Comparison of ENCODE assay signal across 12 cellular contexts in the genomic region with DNA sequence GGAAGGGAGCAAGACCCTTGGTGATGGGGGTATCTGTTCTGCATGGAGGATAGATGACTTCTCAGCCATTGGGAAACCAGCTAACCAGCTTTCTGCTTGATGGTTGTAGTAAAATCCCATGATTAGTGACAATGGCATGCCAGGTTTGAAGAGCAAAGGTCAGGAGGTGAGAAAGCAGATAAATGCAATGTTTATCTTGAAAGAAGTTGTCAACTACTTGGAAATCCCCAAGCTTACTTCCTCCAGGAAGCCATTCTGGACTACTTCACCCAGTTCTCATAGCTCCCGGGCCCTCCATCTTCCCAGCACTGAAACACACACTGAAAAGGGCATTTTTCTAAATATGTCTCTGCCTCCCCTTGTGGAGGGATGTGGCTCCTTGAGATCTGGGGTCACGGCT. TPM values are rescaled to one million over a fixed set of nuclear protein-coding genes. Genes with fewer than 3 reads are reported as not detected.
DNase-seq lines count a peak whose midpoint lies in the region; ATAC-seq and TF ChIP-seq lines count a peak whose summit lies in the region.
"Had no signal": no experiment of that assay in that cellular context is flagged by ENCODE, and none has a peak within 500 bp of the region (broad histone marks: within the 10 kb centered on the region; RNA-seq: fewer than 3 reads in every experiment).

No MANE protein-coding gene starts in this region.

- no peaks in the 10 kb centered on the region for H3K27me3 ChIP-seq in upper lobe of right lung

- H3K27me3 Mint-ChIP-seq in memory B cell, result no peaks in the 10 kb centered on the region

- H3K9me3 ChIP-seq in upper lobe of right lung, result no peaks in the 10 kb centered on the region

- no peak for TF ChIP-seq CTCF in upper lobe of right lung (IDR thresholded peaks at IDR 0.05)

- DNase-seq in A172 (ENCODE audit: low spot score), result peak; percentile 67
- peak; percentile 59 for DNase-seq in ELR (ENCODE audit: low read depth)
- no peak for DNase-seq in activated naive CD4-positive, alpha-beta T cell treated with anti-CD3 and anti-CD28 coated beads, Interleukin-2, amount 50 U/mL, for 72 hours (ENCODE audit: low spot score in 2 of 2)
- DNase-seq in memory B cell (ENCODE audit: low spot score in 2 of 2), result no peak
- no peak for DNase-seq in stimulated activated CD4-positive, alpha-beta T cell treated with anti-CD3 and anti-CD28 coated beads, Interleukin-2, amount 100 ng/mL, for 24 hours
- DNase-seq in upper lobe of right lung, result no peak
- DNase-seq in amniotic stem cell (lab: John Stamatoyannopoulos, UW), result no peak
- DNase-seq: DND-41; NCI-H1048; RPMI8226; stimulated activated CD4-positive, alpha-beta T cell treated with anti-CD3 and anti-CD28 coated beads, Interleukin-4, amount 100 ng/mL, for 24 hours had no signal

- peaks cover 65% of the 10 kb centered on the region for H3K4me1 Mint-ChIP-seq in memory B cell

- ATAC-seq in activated naive CD4-positive, alpha-beta T cell treated with anti-CD3 and anti-CD28 coated beads, Interleukin-2, amount 50 U/mL, for 72 hours, result no peak
- peak; percentile 11 for ATAC-seq in memory B cell (ENCODE audit: low read depth)
- no peak for ATAC-seq in HG02852 (IDR thresholded peaks at IDR 0.05; ENCODE audit: unreplicated experiment)
- no peak for ATAC-seq in upper lobe of right lung

- H3K36me3 ChIP-seq in upper lobe of right lung, result no peaks in the 10 kb centered on the region

- H3K4me3 ChIP-seq in upper lobe of right lung, result no peak overlapping the region

- H3K9me3 Mint-ChIP-seq in activated naive CD4-positive, alpha-beta T cell treated with anti-CD3 and anti-CD28 coated beads, Interleukin-2, amount 50 U/mL, for 72 hours, result peaks cover 5 to 6% of the 10 kb centered on the region in 2 donors
- H3K9me3 Mint-ChIP-seq in memory B cell, result peaks cover 2% of the 10 kb centered on the region

- H3K27ac Mint-ChIP-seq in activated naive CD4-positive, alpha-beta T cell treated with anti-CD3 and anti-CD28 coated beads, Interleukin-2, amount 50 U/mL, for 72 hours, result peak overlapping the region; percentile 81 to 92
- H3K27ac Mint-ChIP-seq in memory B cell, result peak overlapping the region; percentile 97

- intact Hi-C loops in upper lobe of right lung (cut with DNase I), result no loop called here

- H3K36me3 Mint-ChIP-seq in activated naive CD4-positive, alpha-beta T cell treated with anti-CD3 and anti-CD28 coated beads, Interleukin-2, amount 50 U/mL, for 72 hours, result peaks cover 15 to 53% of the 10 kb centered on the region in 2 donors
- H3K36me3 Mint-ChIP-seq in memory B cell, result peaks cover 8% of the 10 kb centered on the region

- peaks cover 61% of the 10 kb centered on the region for H3K4me1 ChIP-seq in upper lobe of right lung

- no peak overlapping the region for H3K27ac ChIP-seq in upper lobe of right lung

- H3K4me3 Mint-ChIP-seq in memory B cell, result peak overlapping the region; percentile 22

RNA-seq across cellular contexts. Expression of a gene that starts 51.3 kb away (rescaled TPM):
- 5.2 and 7.2 TPM in 2 replicates for total RNA-seq in A172 (2014; rRNA removed; shearing (Covaris generic))
- 10 to 100 TPM; 15.4 to 75.9 TPM for total RNA-seq in activated naive CD4-positive, alpha-beta T cell treated with anti-CD3 and anti-CD28 coated beads, Interleukin-2, amount 50 U/mL, for 72 hours
- total RNA-seq in upper lobe of right lung, result 31.6 TPM

Comparison
In these comparisons a context has a peak if more than half of its experiments do, and no peak if none do; other contexts are left out.
1. DNase-seq: peak in A172 (single experiment) and ELR (single experiment); none in activated naive CD4-positive, alpha-beta T cell treated with anti-CD3 and anti-CD28 coated beads, Interleukin-2, amount 50 U/mL, for 72 hours (0 of 2), memory B cell (0 of 2), stimulated activated CD4-positive, alpha-beta T cell treated with anti-CD3 and anti-CD28 coated beads, Interleukin-2, amount 100 ng/mL, for 24 hours (0 of 2), upper lobe of right lung (single experiment) and amniotic stem cell (single experiment).